ENCODE assay signal across 1 cellular context in genomic region chr1:116826818-116827606, GRCh38.
TF ChIP-seq lines count a peak whose summit lies in the region.

No MANE protein-coding gene starts in this region.

TF ChIP-seq in K562, 482 proteins besides CTCF, POLR2A, EP300 and RAD21 (continued from another document and continues in another):
- peak; percentile 24 for TF ChIP-seq ASH1L (IDR thresholded peaks at IDR 0.05; ENCODE audit: borderline replicate concordance, low read depth, partially characterized antibody)
- peak; percentile 50; the same call in 1 of the 2 replicates for TF ChIP-seq GATA2 (CRISPR knock-in tag; IDR thresholded peaks at IDR 0.05)
- no peak for TF ChIP-seq ZNF316 (IDR thresholded peaks at IDR 0.05)
- TF ChIP-seq, protein P1, sequence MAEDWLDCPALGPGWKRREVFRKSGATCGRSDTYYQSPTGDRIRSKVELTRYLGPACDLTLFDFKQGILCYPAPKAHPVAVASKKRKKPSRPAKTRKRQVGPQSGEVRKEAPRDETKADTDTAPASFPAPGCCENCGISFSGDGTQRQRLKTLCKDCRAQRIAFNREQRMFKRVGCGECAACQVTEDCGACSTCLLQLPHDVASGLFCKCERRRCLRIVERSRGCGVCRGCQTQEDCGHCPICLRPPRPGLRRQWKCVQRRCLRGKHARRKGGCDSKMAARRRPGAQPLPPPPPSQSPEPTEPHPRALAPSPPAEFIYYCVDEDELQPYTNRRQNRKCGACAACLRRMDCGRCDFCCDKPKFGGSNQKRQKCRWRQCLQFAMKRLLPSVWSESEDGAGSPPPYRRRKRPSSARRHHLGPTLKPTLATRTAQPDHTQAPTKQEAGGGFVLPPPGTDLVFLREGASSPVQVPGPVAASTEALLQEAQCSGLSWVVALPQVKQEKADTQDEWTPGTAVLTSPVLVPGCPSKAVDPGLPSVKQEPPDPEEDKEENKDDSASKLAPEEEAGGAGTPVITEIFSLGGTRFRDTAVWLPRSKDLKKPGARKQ (CRISPR knock-in tag; IDR thresholded peaks at IDR 0.05): no peak
- TF ChIP-seq ZNF384 (IDR thresholded peaks at IDR 0.05; ENCODE audit: low read depth, low read length): no peak
- TF ChIP-seq PHTF2 (CRISPR knock-in tag; IDR thresholded peaks at IDR 0.05): no peak
- TF ChIP-seq SMARCA5 (IDR thresholded peaks at IDR 0.05): no peak
- TF ChIP-seq STAT6 (CRISPR knock-in tag; IDR thresholded peaks at IDR 0.05): no peak
- peak; percentile 65; the same call in 1 of the 2 replicates for TF ChIP-seq CEBPB (tag; IDR thresholded peaks at IDR 0.05)
- peak; percentile 54 for TF ChIP-seq HDAC3 (IDR thresholded peaks at IDR 0.05; ENCODE audit: borderline replicate concordance, partially characterized antibody)
- no peak for TF ChIP-seq EGR1 (conservative IDR thresholded peaks at IDR 0.05)
- TF ChIP-seq OTX1 (CRISPR knock-in tag; IDR thresholded peaks at IDR 0.05): no peak; the same call in none of the 2 replicates
- TF ChIP-seq GABPB1 (CRISPR knock-in tag; IDR thresholded peaks at IDR 0.05): peak; percentile 79
- TF ChIP-seq JUNB (CRISPR knock-in tag; conservative IDR thresholded peaks at IDR 0.05): peak; percentile 97
- no peak for TF ChIP-seq NELFE (IDR thresholded peaks at IDR 0.05; ENCODE audit: insufficient read depth, insufficient read length)
- TF ChIP-seq, protein P2, sequence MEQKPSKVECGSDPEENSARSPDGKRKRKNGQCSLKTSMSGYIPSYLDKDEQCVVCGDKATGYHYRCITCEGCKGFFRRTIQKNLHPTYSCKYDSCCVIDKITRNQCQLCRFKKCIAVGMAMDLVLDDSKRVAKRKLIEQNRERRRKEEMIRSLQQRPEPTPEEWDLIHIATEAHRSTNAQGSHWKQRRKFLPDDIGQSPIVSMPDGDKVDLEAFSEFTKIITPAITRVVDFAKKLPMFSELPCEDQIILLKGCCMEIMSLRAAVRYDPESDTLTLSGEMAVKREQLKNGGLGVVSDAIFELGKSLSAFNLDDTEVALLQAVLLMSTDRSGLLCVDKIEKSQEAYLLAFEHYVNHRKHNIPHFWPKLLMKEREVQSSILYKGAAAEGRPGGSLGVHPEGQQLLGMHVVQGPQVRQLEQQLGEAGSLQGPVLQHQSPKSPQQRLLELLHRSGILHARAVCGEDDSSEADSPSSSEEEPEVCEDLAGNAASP (IDR thresholded peaks at IDR 0.05): no peak
- TF ChIP-seq RNF219 (CRISPR knock-in tag; IDR thresholded peaks at IDR 0.05): no peak; the same call in 1 of the 2 replicates
- TF ChIP-seq, protein P3, sequence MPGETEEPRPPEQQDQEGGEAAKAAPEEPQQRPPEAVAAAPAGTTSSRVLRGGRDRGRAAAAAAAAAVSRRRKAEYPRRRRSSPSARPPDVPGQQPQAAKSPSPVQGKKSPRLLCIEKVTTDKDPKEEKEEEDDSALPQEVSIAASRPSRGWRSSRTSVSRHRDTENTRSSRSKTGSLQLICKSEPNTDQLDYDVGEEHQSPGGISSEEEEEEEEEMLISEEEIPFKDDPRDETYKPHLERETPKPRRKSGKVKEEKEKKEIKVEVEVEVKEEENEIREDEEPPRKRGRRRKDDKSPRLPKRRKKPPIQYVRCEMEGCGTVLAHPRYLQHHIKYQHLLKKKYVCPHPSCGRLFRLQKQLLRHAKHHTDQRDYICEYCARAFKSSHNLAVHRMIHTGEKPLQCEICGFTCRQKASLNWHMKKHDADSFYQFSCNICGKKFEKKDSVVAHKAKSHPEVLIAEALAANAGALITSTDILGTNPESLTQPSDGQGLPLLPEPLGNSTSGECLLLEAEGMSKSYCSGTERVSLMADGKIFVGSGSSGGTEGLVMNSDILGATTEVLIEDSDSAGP (CRISPR knock-in tag; IDR thresholded peaks at IDR 0.05): no peak
- no peak for TF ChIP-seq ZNF224 (CRISPR knock-in tag; IDR thresholded peaks at IDR 0.05)
- TF ChIP-seq, protein P4, sequence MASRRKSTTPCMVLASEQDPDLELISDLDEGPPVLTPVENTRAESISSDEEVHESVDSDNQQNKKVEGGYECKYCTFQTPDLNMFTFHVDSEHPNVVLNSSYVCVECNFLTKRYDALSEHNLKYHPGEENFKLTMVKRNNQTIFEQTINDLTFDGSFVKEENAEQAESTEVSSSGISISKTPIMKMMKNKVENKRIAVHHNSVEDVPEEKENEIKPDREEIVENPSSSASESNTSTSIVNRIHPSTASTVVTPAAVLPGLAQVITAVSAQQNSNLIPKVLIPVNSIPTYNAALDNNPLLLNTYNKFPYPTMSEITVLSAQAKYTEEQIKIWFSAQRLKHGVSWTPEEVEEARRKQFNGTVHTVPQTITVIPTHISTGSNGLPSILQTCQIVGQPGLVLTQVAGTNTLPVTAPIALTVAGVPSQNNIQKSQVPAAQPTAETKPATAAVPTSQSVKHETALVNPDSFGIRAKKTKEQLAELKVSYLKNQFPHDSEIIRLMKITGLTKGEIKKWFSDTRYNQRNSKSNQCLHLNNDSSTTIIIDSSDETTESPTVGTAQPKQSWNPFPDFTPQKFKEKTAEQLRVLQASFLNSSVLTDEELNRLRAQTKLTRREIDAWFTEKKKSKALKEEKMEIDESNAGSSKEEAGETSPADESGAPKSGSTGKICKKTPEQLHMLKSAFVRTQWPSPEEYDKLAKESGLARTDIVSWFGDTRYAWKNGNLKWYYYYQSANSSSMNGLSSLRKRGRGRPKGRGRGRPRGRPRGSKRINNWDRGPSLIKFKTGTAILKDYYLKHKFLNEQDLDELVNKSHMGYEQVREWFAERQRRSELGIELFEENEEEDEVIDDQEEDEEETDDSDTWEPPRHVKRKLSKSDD (conservative IDR thresholded peaks at IDR 0.05; ENCODE audit: low read length): no peak
- TF ChIP-seq IRF9 (tag; IDR thresholded peaks at IDR 0.05): no peak
- TF ChIP-seq TBP (optimal IDR thresholded peaks at IDR 0.05; ENCODE audit: low read depth, low read length): peak; percentile 46
- peak; percentile 49; the same call in 1 of the 2 replicates for TF ChIP-seq TEAD4 (IDR thresholded peaks at IDR 0.05; ENCODE audit: low read length)
- no peak for TF ChIP-seq TEAD4 (CRISPR knock-in tag; IDR thresholded peaks at IDR 0.05; ENCODE audit: borderline replicate concordance)
- peak in 1 of 2 experiments; percentile 55; a peak in 1 of 4 replicates for TF ChIP-seq MNT (conservative IDR thresholded peaks at IDR 0.05)
- no peak for TF ChIP-seq SETDB1 (IDR thresholded peaks at IDR 0.05; ENCODE audit: low read length)
- TF ChIP-seq, protein P5, sequence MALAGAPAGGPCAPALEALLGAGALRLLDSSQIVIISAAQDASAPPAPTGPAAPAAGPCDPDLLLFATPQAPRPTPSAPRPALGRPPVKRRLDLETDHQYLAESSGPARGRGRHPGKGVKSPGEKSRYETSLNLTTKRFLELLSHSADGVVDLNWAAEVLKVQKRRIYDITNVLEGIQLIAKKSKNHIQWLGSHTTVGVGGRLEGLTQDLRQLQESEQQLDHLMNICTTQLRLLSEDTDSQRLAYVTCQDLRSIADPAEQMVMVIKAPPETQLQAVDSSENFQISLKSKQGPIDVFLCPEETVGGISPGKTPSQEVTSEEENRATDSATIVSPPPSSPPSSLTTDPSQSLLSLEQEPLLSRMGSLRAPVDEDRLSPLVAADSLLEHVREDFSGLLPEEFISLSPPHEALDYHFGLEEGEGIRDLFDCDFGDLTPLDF (CRISPR knock-in tag; IDR thresholded peaks at IDR 0.05): no peak
- TF ChIP-seq YY1 (IDR thresholded peaks at IDR 0.05; ENCODE audit: borderline replicate concordance in 1 of 3, control insufficient read depth in 1 of 3, extremely low read depth in 1 of 3, insufficient read depth in 3 of 3, insufficient read length in 1 of 3, insufficient replicate concordance in 2 of 3, low read depth in 1 of 3, low read length in 2 of 3): peak in 2 of 3 experiments; percentile 14 to 58
- TF ChIP-seq HMGN3 (IDR thresholded peaks at IDR 0.05; ENCODE audit: borderline replicate concordance, extremely low read depth, insufficient read length, low read depth, low read length): no peak
- TF ChIP-seq E2F3 (CRISPR knock-in tag; IDR thresholded peaks at IDR 0.05): peak; percentile 71; the same call in 1 of the 2 replicates
- TF ChIP-seq, protein P6, sequence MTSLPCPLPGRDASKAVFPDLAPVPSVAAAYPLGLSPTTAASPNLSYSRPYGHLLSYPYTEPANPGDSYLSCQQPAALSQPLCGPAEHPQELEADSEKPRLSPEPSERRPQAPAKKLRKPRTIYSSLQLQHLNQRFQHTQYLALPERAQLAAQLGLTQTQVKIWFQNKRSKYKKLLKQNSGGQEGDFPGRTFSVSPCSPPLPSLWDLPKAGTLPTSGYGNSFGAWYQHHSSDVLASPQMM (CRISPR knock-in tag; IDR thresholded peaks at IDR 0.05): no peak
- no peak for TF ChIP-seq KDM2B (CRISPR knock-in tag; IDR thresholded peaks at IDR 0.05)
- TF ChIP-seq PHB2 (IDR thresholded peaks at IDR 0.05; ENCODE audit: low read depth): no peak
- TF ChIP-seq NRF1 (conservative IDR thresholded peaks at IDR 0.05 in 1 of 2, IDR thresholded peaks at IDR 0.05 in 1 of 2): 0 out of 4 replicates have a peak, but pooled peaks of 1 of the 2 experiments have one; percentile 19
- no peak for TF ChIP-seq LARP7 (IDR thresholded peaks at IDR 0.05)
- no peak for TF ChIP-seq ZNF444 (CRISPR knock-in tag; IDR thresholded peaks at IDR 0.05)
- TF ChIP-seq TOE1 (IDR thresholded peaks at IDR 0.05; ENCODE audit: borderline replicate concordance): peak; percentile 63
- TF ChIP-seq TOE1 (CRISPR knock-in tag; IDR thresholded peaks at IDR 0.05; ENCODE audit: borderline replicate concordance, low read depth): no peak
- no peak for TF ChIP-seq FOXJ3 (CRISPR knock-in tag; IDR thresholded peaks at IDR 0.05)
- no peak for TF ChIP-seq NR2F6 (CRISPR knock-in tag; IDR thresholded peaks at IDR 0.05)
- TF ChIP-seq CBFB (CRISPR knock-in tag; IDR thresholded peaks at IDR 0.05): no peak
- TF ChIP-seq NR2C1 (IDR thresholded peaks at IDR 0.05): no peak
- peak; percentile 50 for TF ChIP-seq NR2C1 (tag; IDR thresholded peaks at IDR 0.05)
- TF ChIP-seq, protein P7, sequence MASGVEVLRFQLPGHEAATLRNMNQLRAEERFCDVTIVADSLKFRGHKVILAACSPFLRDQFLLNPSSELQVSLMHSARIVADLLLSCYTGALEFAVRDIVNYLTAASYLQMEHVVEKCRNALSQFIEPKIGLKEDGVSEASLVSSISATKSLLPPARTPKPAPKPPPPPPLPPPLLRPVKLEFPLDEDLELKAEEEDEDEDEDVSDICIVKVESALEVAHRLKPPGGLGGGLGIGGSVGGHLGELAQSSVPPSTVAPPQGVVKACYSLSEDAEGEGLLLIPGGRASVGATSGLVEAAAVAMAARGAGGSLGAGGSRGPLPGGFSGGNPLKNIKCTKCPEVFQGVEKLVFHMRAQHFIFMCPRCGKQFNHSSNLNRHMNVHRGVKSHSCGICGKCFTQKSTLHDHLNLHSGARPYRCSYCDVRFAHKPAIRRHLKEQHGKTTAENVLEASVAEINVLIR (CRISPR knock-in tag; IDR thresholded peaks at IDR 0.05): peak; percentile 31; the same call in 1 of the 2 replicates
- peak; percentile 20 for TF ChIP-seq SMAD1 (IDR thresholded peaks at IDR 0.05; ENCODE audit: low read depth, low read length, partially characterized antibody)
- TF ChIP-seq ZNF436 (CRISPR knock-in tag; IDR thresholded peaks at IDR 0.05): no peak
- TF ChIP-seq MTF1 (CRISPR knock-in tag; IDR thresholded peaks at IDR 0.05; ENCODE audit: borderline replicate concordance): no peak
- no peak for TF ChIP-seq ZNF408 (CRISPR knock-in tag; IDR thresholded peaks at IDR 0.05; ENCODE audit: low read depth)
